ENCODE assay signal across 31 cellular contexts in genomic region chr4:107253090-107253489, GRCh38.
"Had no signal": no experiment of that assay in that cellular context is flagged by ENCODE, and none has a peak within 500 bp of the region (broad histone marks: within the 10 kb centered on the region; RNA-seq: fewer than 3 reads in every experiment).

No MANE protein-coding gene starts in this region.

- H3K4me2 ChIP-seq: neural progenitor cell had no signal

- DNase-seq: heart right ventricle; hippocampal formation; immature natural killer cell; kidney; left colon; left lung; lower lobe of right lung; mammary epithelial cell; mesenchymal stem cell; naive B cell; natural killer cell; nephron progenitor cell; occipital lobe; psoas muscle; right lobe of liver; small intestine; stimulated activated CD4-positive, alpha-beta T cell treated with anti-CD3 and anti-CD28 coated beads, Interleukin-1b, Interleukin-23, amount 100 ng/mL, for 48 hours; stimulated activated CD4-positive, alpha-beta T cell treated with anti-CD3 and anti-CD28 coated beads, Interleukin-2, amount 100 ng/mL, for 48 hours; stimulated activated CD4-positive, alpha-beta T cell treated with anti-CD3 and anti-CD28 coated beads, Interleukin-4, amount 100 ng/mL, for 4 hours; stimulated activated CD8-positive, alpha-beta memory T cell treated with anti-CD3 and anti-CD28 coated beads, Interleukin-4, amount 100 ng/mL, for 48 hours; stimulated activated naive CD4-positive, alpha-beta T cell treated with Interleukin-2 at 50 U/mL for 16 hours; stimulated activated naive CD8-positive, alpha-beta T cell treated with anti-CD3 and anti-CD28 coated beads, Interleukin-15, amount 100 ng/mL, for 72 hours; substantia nigra; uterus had no signal

- H3K27me3 Mint-ChIP-seq: naive B cell; stimulated activated memory B cell treated with anti-CD40 and anti-IgM and Interleukin-4, amounts not matched to agents 10 μg/mL and 1 μg/mL and 100 μg/mL, for 72 hours; stimulated activated naive CD8-positive, alpha-beta T cell treated with anti-CD3 and anti-CD28 coated beads, Interleukin-15, amount 100 ng/mL, for 72 hours; type B pancreatic cell had no signal

- H3K4me1 ChIP-seq: heart right ventricle, left lung, lower lobe of right lung, neural progenitor cell, parathyroid adenoma, psoas muscle, right lobe of liver, tibial nerve, uterus had no signal

- H3K27ac Mint-ChIP-seq: immature natural killer cell; naive B cell; natural killer cell; nephron progenitor cell; neural progenitor cell; stimulated activated memory B cell treated with anti-CD40 and anti-IgM and Interleukin-4, amounts not matched to agents 10 μg/mL and 1 μg/mL and 100 μg/mL, for 72 hours; stimulated activated naive CD8-positive, alpha-beta T cell treated with anti-CD3 and anti-CD28 coated beads, Interleukin-15, amount 100 ng/mL, for 72 hours; type B pancreatic cell had no signal

- H3K9me3 ChIP-seq: left lung, lower lobe of right lung, neutrophil, psoas muscle, right lobe of liver, tibial nerve, uterus had no signal

- H3K79me2 ChIP-seq: parathyroid adenoma had no signal

- H3K4me1 Mint-ChIP-seq: immature natural killer cell; naive B cell; natural killer cell; nephron progenitor cell; stimulated activated memory B cell treated with anti-CD40 and anti-IgM and Interleukin-4, amounts not matched to agents 10 μg/mL and 1 μg/mL and 100 μg/mL, for 72 hours; stimulated activated naive CD8-positive, alpha-beta T cell treated with anti-CD3 and anti-CD28 coated beads, Interleukin-15, amount 100 ng/mL, for 72 hours had no signal

- H3K9ac ChIP-seq: neural progenitor cell, parathyroid adenoma had no signal

- H3K4me3 ChIP-seq: heart right ventricle, left lung, lower lobe of right lung, neural progenitor cell, psoas muscle, right lobe of liver, tibial nerve, uterus had no signal

- H3K36me3 ChIP-seq: heart right ventricle, left lung, lower lobe of right lung, neural progenitor cell, neutrophil, right lobe of liver, tibial nerve, uterus had no signal

- H3K27me3 ChIP-seq: heart right ventricle, left lung, neural progenitor cell, neutrophil, right lobe of liver, tibial nerve, uterus had no signal

- ATAC-seq: heart right ventricle; left colon; left lung; lower lobe of right lung; natural killer cell; right lobe of liver; stimulated activated memory B cell treated with anti-CD40 and anti-IgM and Interleukin-4, amounts not matched to agents 10 μg/mL and 1 μg/mL and 100 μg/mL, for 72 hours; stimulated activated naive CD8-positive, alpha-beta T cell treated with anti-CD3 and anti-CD28 coated beads, Interleukin-15, amount 100 ng/mL, for 72 hours had no signal

- H2AFZ ChIP-seq: neural progenitor cell, parathyroid adenoma had no signal

- FAIRE-seq: islet of Langerhans, kidney, small intestine had no signal

- H3K36me3 Mint-ChIP-seq: immature natural killer cell; naive B cell; natural killer cell; neural progenitor cell; stimulated activated memory B cell treated with anti-CD40 and anti-IgM and Interleukin-4, amounts not matched to agents 10 μg/mL and 1 μg/mL and 100 μg/mL, for 72 hours; type B pancreatic cell had no signal

- H3K9me3 Mint-ChIP-seq: nephron progenitor cell; neural progenitor cell; stimulated activated naive CD8-positive, alpha-beta T cell treated with anti-CD3 and anti-CD28 coated beads, Interleukin-15, amount 100 ng/mL, for 72 hours; type B pancreatic cell had no signal

- H3K4me3 Mint-ChIP-seq: immature natural killer cell; naive B cell; natural killer cell; nephron progenitor cell; neural progenitor cell; stimulated activated memory B cell treated with anti-CD40 and anti-IgM and Interleukin-4, amounts not matched to agents 10 μg/mL and 1 μg/mL and 100 μg/mL, for 72 hours; stimulated activated naive CD8-positive, alpha-beta T cell treated with anti-CD3 and anti-CD28 coated beads, Interleukin-15, amount 100 ng/mL, for 72 hours; type B pancreatic cell had no signal

- H3K27ac ChIP-seq: heart right ventricle, left lung, lower lobe of right lung, neural progenitor cell, neutrophil, parathyroid adenoma, psoas muscle, right lobe of liver, tibial nerve, uterus had no signal
